In the genomic region with DNA sequence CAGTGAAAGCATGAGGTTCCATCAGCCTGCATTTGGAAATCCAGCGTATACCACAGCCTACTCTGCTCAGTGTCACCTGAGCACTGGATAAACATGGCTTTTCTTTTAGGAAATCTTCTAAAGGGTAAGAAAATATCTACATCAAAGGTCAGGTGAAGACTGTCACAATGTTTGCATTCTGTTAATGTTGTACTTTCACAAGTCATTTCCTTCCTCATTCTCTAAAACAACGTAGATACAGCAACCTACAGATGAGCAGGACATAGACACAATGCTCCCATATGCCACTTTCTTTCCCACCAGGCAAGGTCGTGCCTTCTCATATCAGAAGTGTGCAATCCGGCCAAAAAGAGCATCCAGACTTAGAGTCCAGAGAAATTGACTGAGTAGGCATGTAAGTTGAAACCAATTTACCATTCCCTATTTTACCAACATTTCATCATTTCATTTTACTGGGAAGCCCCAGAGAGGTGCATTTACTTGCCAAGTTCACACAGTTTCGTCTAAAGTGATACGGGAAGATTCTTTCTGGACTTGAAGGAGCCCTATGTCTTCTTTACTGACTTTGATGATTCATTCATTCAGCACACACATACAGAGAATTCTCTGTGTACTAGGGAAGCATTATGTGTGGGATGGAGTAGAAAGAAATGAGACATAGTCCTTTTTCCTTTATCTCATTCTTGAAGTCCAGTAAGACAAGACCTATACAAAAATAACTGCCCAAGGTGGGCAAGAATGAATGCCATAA, we compare ENCODE assay signal across 11 cellular contexts. TPM values are rescaled to one million over a fixed set of nuclear protein-coding genes. Genes with fewer than 3 reads are reported as not detected.
DNase-seq lines count a peak whose midpoint lies in the region; ATAC-seq and TF ChIP-seq lines count a peak whose summit lies in the region.
"Had no signal": no experiment of that assay in that cellular context is flagged by ENCODE, and none has a peak within 500 bp of the region (broad histone marks: within the 10 kb centered on the region; RNA-seq: fewer than 3 reads in every experiment).

No MANE protein-coding gene starts in this region.

- H3K27me3 ChIP-seq in Caco-2 (replicated peaks; ENCODE audit: control insufficient read depth, insufficient read depth, low read length): no peaks in the 10 kb centered on the region
- no peaks in the 10 kb centered on the region for H3K27me3 ChIP-seq in Karpas-422 (ENCODE audit: low read length)
- no peaks in the 10 kb centered on the region for H3K27me3 ChIP-seq in osteoblast (ENCODE audit: insufficient read depth, low read length)

- H3K9me3 Mint-ChIP-seq in Caco-2 (ENCODE audit: unreplicated experiment): no peaks in the 10 kb centered on the region

- DNase-seq in Caco-2 (peak; percentile 64 to 65), Karpas-422 (peak; percentile 81), mucosa of descending colon (no peak), osteoblast (ENCODE audit: insufficient read length, low spot score, missing footprints) (no peak), globus pallidus (ENCODE audit: low spot score) (no peak), C1 segment of cervical spinal cord (lab: John Stamatoyannopoulos, UW) (no peak)
- DNase-seq: NCI-H2081 treated with DMSO at 0.1 percent for 48 hours; stimulated activated CD4-positive, alpha-beta T cell treated with anti-CD3 and anti-CD28 coated beads, Interleukin-2, amount 100 ng/mL, for 24 hours had no signal

- H3K27ac ChIP-seq in Karpas-422 (ENCODE audit: low read length) (peak overlapping the region; percentile 56), VCaP (peak overlapping the region; percentile 51), osteoblast (ENCODE audit: low read depth, low read length) (no peak overlapping the region)

- peaks cover 38% of the 10 kb centered on the region for H3K4me1 Mint-ChIP-seq in Caco-2 (ENCODE audit: low read depth, unreplicated experiment)

- H4K20me1 ChIP-seq in Karpas-422 (ENCODE audit: insufficient read depth, low read depth, low read length) (no peaks in the 10 kb centered on the region), osteoblast (ENCODE audit: insufficient read depth, low read length) (no peaks in the 10 kb centered on the region)

- H3K9me3 ChIP-seq in Caco-2: no peaks in the 10 kb centered on the region
- H3K9me3 ChIP-seq in Karpas-422 (ENCODE audit: low read length): no peaks in the 10 kb centered on the region
- H3K9me3 ChIP-seq in mucosa of descending colon: no peaks in the 10 kb centered on the region
- no peaks in the 10 kb centered on the region for H3K9me3 ChIP-seq in osteoblast (ENCODE audit: low read depth, low read length)

- H3K9me2 ChIP-seq in Karpas-422 (replicated peaks; ENCODE audit: insufficient read depth, low read length): no peaks in the 10 kb centered on the region

- intact Hi-C loops in Caco-2 (cut with micrococcal nuclease; ENCODE audit: unreplicated experiment) (loop anchor here (1.0 to 2.0 kb wide), 7 partner anchors 21 to 89 kb away; no protein-coding TSS in a partner anchor), mucosa of descending colon (cut with DNase I, micrococcal nuclease) (no loop called here)

- no peak overlapping the region for H3K4me3 ChIP-seq in Caco-2 (ENCODE audit: low read depth, low read length)
- peak overlapping the region; percentile 9; the same call in 1 of the 2 replicates for H3K4me3 ChIP-seq in Karpas-422 (ENCODE audit: low read length)
- no peak overlapping the region for H3K4me3 ChIP-seq in mucosa of descending colon
- no peak overlapping the region for H3K4me3 ChIP-seq in osteoblast (ENCODE audit: insufficient read depth, low read length)

- no peaks in the 10 kb centered on the region for H3K36me3 ChIP-seq in Caco-2 (ENCODE audit: control insufficient read depth, insufficient read depth, low read length)
- H3K36me3 ChIP-seq in Karpas-422 (ENCODE audit: insufficient read depth, low read length): no peaks in the 10 kb centered on the region
- H3K36me3 ChIP-seq in mucosa of descending colon (ENCODE audit: low read depth): no peaks in the 10 kb centered on the region
- H3K36me3 ChIP-seq in osteoblast (ENCODE audit: insufficient read depth, low read length): no peaks in the 10 kb centered on the region

- TF ChIP-seq CTCF in Caco-2 (IDR thresholded peaks at IDR 0.05; ENCODE audit: insufficient read depth in 1 of 2, low read depth in 1 of 2, low read length in 1 of 2, severe bottlenecking in 1 of 2, unreplicated experiment in 1 of 2): no peak
- no peak for TF ChIP-seq CTCF in VCaP (conservative IDR thresholded peaks at IDR 0.05)
- no peak for TF ChIP-seq CTCF in mucosa of descending colon (IDR thresholded peaks at IDR 0.05)
- TF ChIP-seq CTCF in osteoblast (IDR thresholded peaks at IDR 0.05; ENCODE audit: extremely low read depth, low read depth, low read length): no peak

- H3K27me3 Mint-ChIP-seq in Caco-2 (ENCODE audit: insufficient read depth, unreplicated experiment): no peaks in the 10 kb centered on the region

- H2AFZ ChIP-seq in Karpas-422 (ENCODE audit: low read length) (peak overlapping the region; percentile 34), osteoblast (ENCODE audit: low read length) (no peak overlapping the region)

- H3K4me2 ChIP-seq in Karpas-422 (ENCODE audit: low read depth, low read length, poor library complexity, severe bottlenecking): peak overlapping the region; percentile 57
- no peak overlapping the region for H3K4me2 ChIP-seq in osteoblast (ENCODE audit: insufficient read depth, low read length)

- peak; percentile 83 for ATAC-seq in mucosa of descending colon
- no peak for ATAC-seq in GM21381 (IDR thresholded peaks at IDR 0.05; ENCODE audit: unreplicated experiment)
- ATAC-seq: Right ventricle myocardium inferior had no signal

- POLR2A ChIA-PET in Caco-2 (lab: Charles Lee): interaction anchor here (1.2 kb wide), 1 partner anchor 30 kb away, joined by 4 read pairs; no protein-coding TSS in a partner anchor

- BruUV-seq in Caco-2 (replicated peaks; lab: Mats Ljungman, UMichigan): TSS peak; percentile 97

- H3K79me2 ChIP-seq in Karpas-422 (ENCODE audit: low read length): no peaks in the 10 kb centered on the region
- H3K79me2 ChIP-seq in osteoblast (ENCODE audit: insufficient read depth, low read length): no peaks in the 10 kb centered on the region

- peak overlapping the region; percentile 32 for H3K9ac ChIP-seq in Karpas-422 (ENCODE audit: low read length)

- peaks cover 6% of the 10 kb centered on the region for H3K36me3 Mint-ChIP-seq in Caco-2 (ENCODE audit: insufficient read depth, unreplicated experiment)

- peak overlapping the region; percentile 85 for H3K27ac Mint-ChIP-seq in Caco-2 (ENCODE audit: unreplicated experiment)

- H3K4me3 Mint-ChIP-seq in Caco-2 (ENCODE audit: unreplicated experiment): peak overlapping the region; percentile 58

- peaks cover 44% of the 10 kb centered on the region for H3K4me1 ChIP-seq in Caco-2
- H3K4me1 ChIP-seq in Karpas-422 (ENCODE audit: low read length): peaks cover 24% of the 10 kb centered on the region
- peaks cover 19% of the 10 kb centered on the region for H3K4me1 ChIP-seq in mucosa of descending colon (ENCODE audit: low read depth)
- peaks cover 4% of the 10 kb centered on the region for H3K4me1 ChIP-seq in osteoblast (ENCODE audit: insufficient read depth, low read length)

- CTCF ChIA-PET in Caco-2 (lab: Charles Lee): no interaction called here

RNA-seq across cellular contexts. Expression of a gene that starts 30.6 kb away (rescaled TPM):
- total RNA-seq in Caco-2 (2022) (120 and 147 TPM in 2 replicates), mucosa of descending colon (100 to 1,000 TPM; 262 to 816 (median 325) TPM), osteoblast (73.4 and 77.4 TPM in 2 replicates)
- total RNA-seq in Karpas-422 (2014; rRNA removed; shearing (Covaris generic); ENCODE audit: low replicate concordance): 72.8 and 88.5 TPM in 2 replicates

Comparison
In these comparisons a context has a peak if more than half of its experiments do, and no peak if none do; other contexts are left out.
1. DNase-seq: peak in Caco-2 (2 of 2) and Karpas-422 (single experiment); none in mucosa of descending colon (0 of 3), osteoblast (single experiment), globus pallidus (single experiment) and C1 segment of cervical spinal cord (0 of 14).